In the genomic region with DNA sequence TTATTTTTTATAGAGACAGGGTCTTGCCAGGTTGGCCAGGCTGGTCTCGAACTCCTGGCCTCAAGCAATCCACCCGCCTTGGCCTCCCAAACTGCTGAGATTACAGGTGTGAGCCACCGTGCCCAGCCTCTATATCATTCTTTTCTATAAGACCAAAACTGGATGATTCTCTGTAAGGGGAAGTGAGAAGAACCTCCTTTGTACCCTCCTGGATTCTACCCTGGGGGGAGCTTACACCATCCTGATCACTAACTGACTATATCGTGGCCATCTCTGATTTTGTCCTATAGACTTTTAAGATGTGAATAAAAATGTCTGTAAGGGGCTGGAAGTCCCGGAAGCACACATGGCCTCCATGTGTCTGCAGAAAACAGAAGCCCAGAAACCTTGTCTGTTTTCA, we compare ENCODE assay signal across 21 cellular contexts.
"Had no signal": no experiment of that assay in that cellular context is flagged by ENCODE, and none has a peak within 500 bp of the region (broad histone marks: within the 10 kb centered on the region; RNA-seq: fewer than 3 reads in every experiment).

No MANE protein-coding gene starts in this region.

- H3K9me3 ChIP-seq: gastrocnemius medialis, heart right ventricle, psoas muscle, spleen, testis, tibial nerve had no signal

- H3K36me3 ChIP-seq: gastrocnemius medialis, heart right ventricle, spleen, tibial nerve had no signal

- ATAC-seq: gastrocnemius medialis; heart right ventricle; naive thymus-derived CD4-positive, alpha-beta T cell; psoas muscle; sciatic nerve; stimulated activated naive B cell treated with anti-CD40 and anti-IgM and Interleukin-4, amounts not matched to agents 10 μg/mL and 1 μg/mL and 100 μg/mL, for 72 hours; stimulated activated naive CD8-positive, alpha-beta T cell treated with anti-CD3 and anti-CD28 coated beads, Interleukin-15, amount 100 ng/mL, for 72 hours had no signal

- H3K4me3 ChIP-seq: dorsolateral prefrontal cortex, gastrocnemius medialis, heart right ventricle, psoas muscle, spleen, testis, tibial nerve had no signal

- H3K27ac ChIP-seq: dorsolateral prefrontal cortex, gastrocnemius medialis, heart right ventricle, psoas muscle, testis, tibial nerve had no signal

- H3K4me1 ChIP-seq: gastrocnemius medialis, psoas muscle, testis had no signal

- DNase-seq: cortex of kidney; dorsolateral prefrontal cortex; effector CD8-positive, alpha-beta T cell; gastrocnemius medialis; heart right ventricle; hypothalamus; kidney glomerular epithelial cell; mesendoderm; naive thymus-derived CD4-positive, alpha-beta T cell; nephron progenitor cell; psoas muscle; retina; spleen; stimulated activated CD4-positive, alpha-beta T cell treated with anti-CD3 and anti-CD28 coated beads, Interleukin-15, amount 100 ng/mL, for 24 hours; stimulated activated CD4-positive, alpha-beta T cell treated with anti-CD3 and anti-CD28 coated beads, Interleukin-2, amount 100 ng/mL, for 24 hours; stimulated activated CD4-positive, alpha-beta T cell treated with anti-CD3 and anti-CD28 coated beads, Interleukin-4, amount 100 ng/mL, for 4 hours; stimulated activated naive B cell treated with anti-CD40 and anti-IgM and Interleukin-4, amounts not matched to agents 10 μg/mL and 1 μg/mL and 100 μg/mL, for 72 hours; stimulated activated naive CD8-positive, alpha-beta T cell treated with anti-CD3 and anti-CD28 coated beads, Interleukin-15, amount 100 ng/mL, for 72 hours; testis had no signal

- H3K27me3 ChIP-seq: dorsolateral prefrontal cortex, gastrocnemius medialis, heart right ventricle, spleen, testis, tibial nerve had no signal
